ENCODE assay signal across 17 cellular contexts in the genomic region with DNA sequence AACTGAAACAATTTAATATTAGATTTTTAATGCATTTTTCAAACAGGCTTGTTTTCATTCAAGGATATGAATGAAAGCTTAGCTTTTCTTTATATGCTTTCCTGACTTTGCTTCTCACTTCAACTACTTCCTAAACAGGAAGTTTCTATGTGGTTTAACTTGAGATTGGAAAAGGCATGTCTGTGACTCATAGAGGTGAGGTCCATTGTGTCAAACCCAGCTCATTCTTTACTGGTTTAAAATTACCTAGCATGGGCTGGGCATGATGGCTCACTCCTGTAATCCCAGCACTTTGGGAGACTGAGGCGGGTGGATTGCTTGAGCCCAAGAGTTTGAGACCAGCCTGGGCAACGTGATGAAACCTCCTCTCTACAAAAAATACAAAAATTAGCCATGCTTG. TPM values are rescaled to one million over a fixed set of nuclear protein-coding genes. Genes with fewer than 3 reads are reported as not detected.
DNase-seq lines count a peak whose midpoint lies in the region; ATAC-seq, FAIRE-seq and TF ChIP-seq lines count a peak whose summit lies in the region.
"Had no signal": no experiment of that assay in that cellular context is flagged by ENCODE, and none has a peak within 500 bp of the region (broad histone marks: within the 10 kb centered on the region; RNA-seq: fewer than 3 reads in every experiment).

No MANE protein-coding gene starts in this region.

- H3K27ac ChIP-seq in heart left ventricle = no peak overlapping the region
- H3K27ac ChIP-seq: adrenal gland; BLaER1 treated with 17β-estradiol and CSF1 and Interleukin-3, amounts not matched to agents 10 nM and 100 nM; upper lobe of right lung had no signal

- DNase-seq in HFF-Myc (ENCODE audit: extremely low read depth, low read depth) = peak; percentile 4
- peak; percentile 70 for DNase-seq in RCC 7860 (ENCODE audit: low spot score)
- DNase-seq in fibroblast of mammary gland (ENCODE audit: low read depth) = peak; percentile 6
- DNase-seq in retinal pigment epithelial cell (ENCODE audit: low read depth) = peak; percentile 66
- DNase-seq in heart left ventricle = no peak
- DNase-seq in Right ventricle myocardium superior = no peak
- DNase-seq in NCI-H128 (lab: John Stamatoyannopoulos, UW; ENCODE audit: unreplicated experiment) = no peak
- DNase-seq: activated CD4-positive, alpha-beta T cell treated with anti-CD3 and anti-CD28 coated beads, Interleukin-2, amount 50 U/mL, for 4 hours; activated T-cell treated with anti-CD3 and anti-CD28 coated beads, Interleukin-2, amount 50 U/mL, for 72 hours; adrenal gland; kidney; NCI-H2107; stimulated activated CD4-positive, alpha-beta T cell treated with anti-CD3 and anti-CD28 coated beads, Interleukin-4, amount 100 ng/mL, for 4 hours; upper lobe of right lung had no signal

- FAIRE-seq in RCC 7860 (lab: Jason Lieb, UNC) = peak; percentile 74
- FAIRE-seq: frontal cortex, kidney had no signal

- peaks cover 0 to 16% (median 6%) of the 10 kb centered on the region in 12 donors for H3K9me3 ChIP-seq in heart left ventricle
- H3K9me3 ChIP-seq: adrenal gland had no signal

- no peak for TF ChIP-seq POLR2A in heart left ventricle (IDR thresholded peaks at IDR 0.05)

- WGBS in heart left ventricle, 4 donors = 94 to 100% (median 99%) methylated on average over 2 of the region's 2 CpGs

- ATAC-seq in heart left ventricle = no peak
- ATAC-seq in Right ventricle myocardium superior (ENCODE audit: poor library complexity) = no peak
- ATAC-seq: activated T-cell treated with anti-CD3 and anti-CD28 coated beads, Interleukin-2, amount 50 U/mL, for 72 hours; stimulated activated effector memory CD8-positive, alpha-beta T cell treated with anti-CD3 and anti-CD28 coated beads, Interleukin-12 subunit alpha, Interleukin-12 subunit beta, amount 100 ng/mL, for 72 hours; upper lobe of right lung had no signal

- H3K27me3 ChIP-seq in heart left ventricle = no peaks in the 10 kb centered on the region
- H3K27me3 ChIP-seq: adrenal gland; BLaER1 treated with 17β-estradiol and CSF1 and Interleukin-3, amounts not matched to agents 10 nM and 100 nM; upper lobe of right lung had no signal

- H3K4me3 ChIP-seq in HFF-Myc (replicated peaks; ENCODE audit: low read depth, low read length) (no peak overlapping the region), fibroblast of mammary gland (ENCODE audit: control insufficient read depth, low read depth, low read length) (no peak overlapping the region), retinal pigment epithelial cell (ENCODE audit: low read length) (no peak overlapping the region), heart left ventricle (no peak overlapping the region)
- H3K4me3 ChIP-seq: adrenal gland; BLaER1 treated with 17β-estradiol and CSF1 and Interleukin-3, amounts not matched to agents 10 nM and 100 nM; upper lobe of right lung had no signal

- TF ChIP-seq CTCF in HFF-Myc (IDR thresholded peaks at IDR 0.05; ENCODE audit: low read depth, low read length, missing control alignments) (no peak), fibroblast of mammary gland (conservative IDR thresholded peaks at IDR 0.05; ENCODE audit: control insufficient read depth, insufficient read depth, low read depth, low read length) (no peak), retinal pigment epithelial cell (conservative IDR thresholded peaks at IDR 0.05; ENCODE audit: low read depth, low read length) (no peak), heart left ventricle (IDR thresholded peaks at IDR 0.05) (no peak)

- H3K36me3 ChIP-seq in heart left ventricle = peaks cover 0 to 22% (median 12%) of the 10 kb centered on the region in 9 donors
- H3K36me3 ChIP-seq: adrenal gland, upper lobe of right lung had no signal

- intact Hi-C loops in heart left ventricle (cut with DNase I) = no loop called here
- intact Hi-C loops in Right ventricle myocardium superior (cut with DNase I) = no loop called here

- H3K4me1 ChIP-seq in heart left ventricle = no peaks in the 10 kb centered on the region
- H3K4me1 ChIP-seq: adrenal gland, upper lobe of right lung had no signal

RNA-seq across cellular contexts. Expression of gene EFHC1, which starts 34.4 kb away (rescaled TPM):
- 10 to 100 TPM in 1 of 9 donors, 1 to 10 TPM in 8; 2.8 to 14.4 (median 5.2) TPM for total RNA-seq in heart left ventricle
- 1 to 10 TPM; 2.6 to 4.3 TPM for polyA plus RNA-seq in heart left ventricle
- total RNA-seq in Right ventricle myocardium superior = 6.4 TPM

Comparison
In these comparisons a context has a peak if more than half of its experiments do, and no peak if none do; other contexts are left out.
1. DNase-seq: peak in HFF-Myc (single experiment), RCC 7860 (single experiment), fibroblast of mammary gland (single experiment) and retinal pigment epithelial cell (single experiment); none in heart left ventricle (0 of 5), Right ventricle myocardium superior (single experiment) and NCI-H128 (single experiment).